ENCODE assay signal across 1 cellular context in genomic region chr6:33583591-33584155, GRCh38.
TF ChIP-seq lines count a peak whose summit lies in the region.

No MANE protein-coding gene starts in this region.

TF ChIP-seq in GM23338, 12 proteins besides CTCF, POLR2A, EP300 and RAD21 (continued from another document):
- TF ChIP-seq, protein P1, sequence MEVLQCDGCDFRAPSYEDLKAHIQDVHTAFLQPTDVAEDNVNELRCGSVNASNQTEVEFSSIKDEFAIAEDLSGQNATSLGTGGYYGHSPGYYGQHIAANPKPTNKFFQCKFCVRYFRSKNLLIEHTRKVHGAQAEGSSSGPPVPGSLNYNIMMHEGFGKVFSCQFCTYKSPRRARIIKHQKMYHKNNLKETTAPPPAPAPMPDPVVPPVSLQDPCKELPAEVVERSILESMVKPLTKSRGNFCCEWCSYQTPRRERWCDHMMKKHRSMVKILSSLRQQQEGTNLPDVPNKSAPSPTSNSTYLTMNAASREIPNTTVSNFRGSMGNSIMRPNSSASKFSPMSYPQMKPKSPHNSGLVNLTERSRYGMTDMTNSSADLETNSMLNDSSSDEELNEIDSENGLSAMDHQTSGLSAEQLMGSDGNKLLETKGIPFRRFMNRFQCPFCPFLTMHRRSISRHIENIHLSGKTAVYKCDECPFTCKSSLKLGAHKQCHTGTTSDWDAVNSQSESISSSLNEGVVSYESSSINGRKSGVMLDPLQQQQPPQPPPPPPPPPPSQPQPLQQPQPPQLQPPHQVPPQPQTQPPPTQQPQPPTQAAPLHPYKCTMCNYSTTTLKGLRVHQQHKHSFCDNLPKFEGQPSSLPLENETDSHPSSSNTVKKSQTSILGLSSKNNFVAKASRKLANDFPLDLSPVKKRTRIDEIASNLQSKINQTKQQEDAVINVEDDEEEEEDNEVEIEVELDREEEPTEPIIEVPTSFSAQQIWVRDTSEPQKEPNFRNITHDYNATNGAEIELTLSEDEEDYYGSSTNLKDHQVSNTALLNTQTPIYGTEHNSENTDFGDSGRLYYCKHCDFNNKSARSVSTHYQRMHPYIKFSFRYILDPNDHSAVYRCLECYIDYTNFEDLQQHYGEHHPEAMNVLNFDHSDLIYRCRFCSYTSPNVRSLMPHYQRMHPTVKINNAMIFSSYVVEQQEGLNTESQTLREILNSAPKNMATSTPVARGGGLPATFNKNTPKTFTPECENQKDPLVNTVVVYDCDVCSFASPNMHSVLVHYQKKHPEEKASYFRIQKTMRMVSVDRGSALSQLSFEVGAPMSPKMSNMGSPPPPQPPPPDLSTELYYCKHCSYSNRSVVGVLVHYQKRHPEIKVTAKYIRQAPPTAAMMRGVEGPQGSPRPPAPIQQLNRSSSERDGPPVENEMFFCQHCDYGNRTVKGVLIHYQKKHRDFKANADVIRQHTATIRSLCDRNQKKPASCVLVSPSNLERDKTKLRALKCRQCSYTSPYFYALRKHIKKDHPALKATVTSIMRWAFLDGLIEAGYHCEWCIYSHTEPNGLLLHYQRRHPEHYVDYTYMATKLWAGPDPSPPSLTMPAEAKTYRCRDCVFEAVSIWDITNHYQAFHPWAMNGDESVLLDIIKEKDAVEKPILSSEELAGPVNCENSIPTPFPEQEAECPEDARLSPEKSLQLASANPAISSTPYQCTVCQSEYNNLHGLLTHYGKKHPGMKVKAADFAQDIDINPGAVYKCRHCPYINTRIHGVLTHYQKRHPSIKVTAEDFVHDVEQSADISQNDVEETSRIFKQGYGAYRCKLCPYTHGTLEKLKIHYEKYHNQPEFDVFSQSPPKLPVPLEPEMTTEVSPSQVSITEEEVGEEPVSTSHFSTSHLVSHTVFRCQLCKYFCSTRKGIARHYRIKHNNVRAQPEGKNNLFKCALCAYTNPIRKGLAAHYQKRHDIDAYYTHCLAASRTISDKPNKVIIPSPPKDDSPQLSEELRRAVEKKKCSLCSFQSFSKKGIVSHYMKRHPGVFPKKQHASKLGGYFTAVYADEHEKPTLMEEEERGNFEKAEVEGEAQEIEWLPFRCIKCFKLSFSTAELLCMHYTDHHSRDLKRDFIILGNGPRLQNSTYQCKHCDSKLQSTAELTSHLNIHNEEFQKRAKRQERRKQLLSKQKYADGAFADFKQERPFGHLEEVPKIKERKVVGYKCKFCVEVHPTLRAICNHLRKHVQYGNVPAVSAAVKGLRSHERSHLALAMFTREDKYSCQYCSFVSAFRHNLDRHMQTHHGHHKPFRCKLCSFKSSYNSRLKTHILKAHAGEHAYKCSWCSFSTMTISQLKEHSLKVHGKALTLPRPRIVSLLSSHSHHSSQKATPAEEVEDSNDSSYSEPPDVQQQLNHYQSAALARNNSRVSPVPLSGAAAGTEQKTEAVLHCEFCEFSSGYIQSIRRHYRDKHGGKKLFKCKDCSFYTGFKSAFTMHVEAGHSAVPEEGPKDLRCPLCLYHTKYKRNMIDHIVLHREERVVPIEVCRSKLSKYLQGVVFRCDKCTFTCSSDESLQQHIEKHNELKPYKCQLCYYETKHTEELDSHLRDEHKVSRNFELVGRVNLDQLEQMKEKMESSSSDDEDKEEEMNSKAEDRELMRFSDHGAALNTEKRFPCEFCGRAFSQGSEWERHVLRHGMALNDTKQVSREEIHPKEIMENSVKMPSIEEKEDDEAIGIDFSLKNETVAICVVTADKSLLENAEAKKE (CRISPR knock-in tag; IDR thresholded peaks at IDR 0.05): no peak
- TF ChIP-seq NANOG (IDR thresholded peaks at IDR 0.05; ENCODE audit: borderline replicate concordance): no peak
- TF ChIP-seq ZNF331 (CRISPR knock-in tag; IDR thresholded peaks at IDR 0.05; ENCODE audit: low read depth): no peak
- no peak for TF ChIP-seq POLR2AphosphoS5 (IDR thresholded peaks at IDR 0.05; ENCODE audit: low read depth)
- no peak for TF ChIP-seq CREB1 (CRISPR knock-in tag; IDR thresholded peaks at IDR 0.05; ENCODE audit: low read depth)
